In genomic region chr17:35808240-35808961, GRCh38 we compare ENCODE assay signal across 1 cellular context.
TF ChIP-seq lines count a peak whose summit lies in the region.

No MANE protein-coding gene starts in this region.

TF ChIP-seq in IMR-90, 13 proteins besides CTCF, POLR2A, EP300 and RAD21 (continued from another document):
- TF ChIP-seq, protein P1, sequence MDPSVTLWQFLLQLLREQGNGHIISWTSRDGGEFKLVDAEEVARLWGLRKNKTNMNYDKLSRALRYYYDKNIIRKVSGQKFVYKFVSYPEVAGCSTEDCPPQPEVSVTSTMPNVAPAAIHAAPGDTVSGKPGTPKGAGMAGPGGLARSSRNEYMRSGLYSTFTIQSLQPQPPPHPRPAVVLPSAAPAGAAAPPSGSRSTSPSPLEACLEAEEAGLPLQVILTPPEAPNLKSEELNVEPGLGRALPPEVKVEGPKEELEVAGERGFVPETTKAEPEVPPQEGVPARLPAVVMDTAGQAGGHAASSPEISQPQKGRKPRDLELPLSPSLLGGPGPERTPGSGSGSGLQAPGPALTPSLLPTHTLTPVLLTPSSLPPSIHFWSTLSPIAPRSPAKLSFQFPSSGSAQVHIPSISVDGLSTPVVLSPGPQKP (IDR thresholded peaks at IDR 0.05; ENCODE audit: borderline replicate concordance, low read depth, low read length), result no peak
- no peak for TF ChIP-seq BHLHE40 (IDR thresholded peaks at IDR 0.05; ENCODE audit: low read depth, low read length)
- no peak for TF ChIP-seq RFX5 (IDR thresholded peaks at IDR 0.05; ENCODE audit: low read depth, low read length)
